Comparison of ENCODE assay signal across 15 cellular contexts in the genomic region with DNA sequence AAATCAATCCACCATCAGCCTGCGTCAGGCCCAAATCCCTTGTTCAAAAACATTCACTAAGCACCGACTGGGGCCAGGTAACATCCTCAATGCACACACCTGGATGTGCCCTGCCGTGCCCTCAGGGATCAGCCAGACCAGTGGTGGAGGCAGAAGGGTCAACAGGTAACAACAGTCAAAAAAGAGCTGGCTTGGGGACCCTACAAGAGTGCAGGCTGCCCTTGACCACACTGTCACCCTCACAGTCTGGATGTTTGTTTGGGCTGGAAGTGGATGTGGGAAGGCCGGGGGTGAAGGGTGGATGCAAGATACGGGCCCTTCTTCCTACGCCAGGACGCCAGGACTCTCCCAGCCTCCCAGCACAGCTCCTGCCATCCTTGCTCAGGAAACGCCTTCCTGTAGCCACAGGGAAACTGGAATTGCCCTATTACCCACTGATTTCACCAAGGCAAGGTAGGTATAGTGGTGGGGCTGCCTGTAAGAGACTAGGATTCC. TPM values are rescaled to one million over a fixed set of nuclear protein-coding genes. Genes with fewer than 3 reads are reported as not detected.
DNase-seq lines count a peak whose midpoint lies in the region; ATAC-seq and TF ChIP-seq lines count a peak whose summit lies in the region.
"Had no signal": no experiment of that assay in that cellular context is flagged by ENCODE, and none has a peak within 500 bp of the region (broad histone marks: within the 10 kb centered on the region; RNA-seq: fewer than 3 reads in every experiment).

No MANE protein-coding gene starts in this region.

- no peak overlapping the region for H2BK12ac ChIP-seq in H9 (ENCODE audit: insufficient read length, low read depth, low read length)
- H2BK12ac ChIP-seq in mesenchymal stem cell (ENCODE audit: low read length in 2 of 2), result peak overlapping the region in 1 of 2 experiments; percentile 47

- H2AFZ ChIP-seq in H9 (ENCODE audit: low read length) (no peak overlapping the region), mesenchymal stem cell (ENCODE audit: low read depth, low read length) (no peak overlapping the region), smooth muscle cell (ENCODE audit: low read depth) (no peak overlapping the region)

- H3K36me3 ChIP-seq in adipocyte (ENCODE audit: control insufficient read depth, insufficient read depth, low read length, severe bottlenecking) (no peaks in the 10 kb centered on the region), mesenchymal stem cell (ENCODE audit: control insufficient read depth in 1 of 2, insufficient read depth in 2 of 2, low read depth in 1 of 2, low read length in 2 of 2) (peaks cover 0 to 6% of the 10 kb centered on the region in 2 experiments), smooth muscle cell (ENCODE audit: low read depth) (no peaks in the 10 kb centered on the region)

- H3K36me3 Mint-ChIP-seq in H9 (ENCODE audit: insufficient read depth in 1 of 3, low read depth in 3 of 3), result peaks cover 0 to 3% (median 0%) of the 10 kb centered on the region in 3 experiments; a peak in 1 of 7 replicates

- no peak overlapping the region for H3K18ac ChIP-seq in H9 (ENCODE audit: insufficient read length, low read depth, low read length)
- H3K18ac ChIP-seq in mesenchymal stem cell (ENCODE audit: low read depth in 1 of 2, low read length in 2 of 2), result peak overlapping the region; percentile 23 to 74

- H2BK5ac ChIP-seq in H9 (ENCODE audit: insufficient read length, low read length) (no peak overlapping the region), mesenchymal stem cell (ENCODE audit: low read depth, low read length, poor library complexity, severe bottlenecking) (no peak overlapping the region)

- H3K27me3 Mint-ChIP-seq in H9 (ENCODE audit: low read depth), result peaks cover 7% of the 10 kb centered on the region

- no peak overlapping the region for H4K8ac ChIP-seq in H9 (replicated peaks; ENCODE audit: insufficient read length, low read depth, low read length)
- no peak overlapping the region for H4K8ac ChIP-seq in mesenchymal stem cell (ENCODE audit: low read length)

- H3K4me3 ChIP-seq in adipocyte (ENCODE audit: low read length) (peak overlapping the region; percentile 94), mesenchymal stem cell (ENCODE audit: insufficient read depth in 1 of 2, low read depth in 1 of 2, low read length in 2 of 2) (peak overlapping the region in 1 of 2 experiments; percentile 95), smooth muscle cell (peak overlapping the region; percentile 72)

- TF ChIP-seq CTCF in H9 (conservative IDR thresholded peaks at IDR 0.05), result no peak
- no peak for TF ChIP-seq CTCF in smooth muscle cell (IDR thresholded peaks at IDR 0.05; ENCODE audit: borderline replicate concordance, insufficient read depth, poor library complexity, severe bottlenecking)

- H2BK15ac ChIP-seq in H9 (ENCODE audit: low read depth, low read length) (no peak overlapping the region), mesenchymal stem cell (ENCODE audit: low read depth, poor library complexity, severe bottlenecking) (no peak overlapping the region)

- H3K56ac ChIP-seq in H9 (ENCODE audit: insufficient read length, low read depth, low read length), result no peak overlapping the region

- H3K4me3 Mint-ChIP-seq in H9, result peak overlapping the region; percentile 68 to 75; a peak in 3 of 5 replicates
- H3K4me3 Mint-ChIP-seq: stimulated activated naive CD8-positive, alpha-beta T cell treated with anti-CD3 and anti-CD28 coated beads, Interleukin-15, amount 100 ng/mL, for 72 hours had no signal

- no peak overlapping the region for H3K23ac ChIP-seq in H9 (ENCODE audit: insufficient read length, low read depth, low read length)
- no peak overlapping the region for H3K23ac ChIP-seq in mesenchymal stem cell (ENCODE audit: low read length in 2 of 2)

- WGBS in H9 (ENCODE audit: extremely low coverage, insufficient read length, low lambda C conversion rate), result no CpG with 5 or more reads among the region's 8 CpGs
- 88% methylated on average over 3 of the region's 8 CpGs for WGBS in mesenchymal stem cell
- 86% methylated on average over 8 of the region's 8 CpGs for WGBS in smooth muscle cell (ENCODE audit: low lambda C conversion rate)

- no peak overlapping the region for H3K14ac ChIP-seq in H9 (ENCODE audit: insufficient read depth, low read length)
- H3K14ac ChIP-seq in mesenchymal stem cell (ENCODE audit: low read length in 2 of 2), result peak overlapping the region in 1 of 2 experiments; percentile 61

- H3K9ac ChIP-seq in H9 (ENCODE audit: extremely low read depth, insufficient read length, low read length) (no peak overlapping the region), adipocyte (ENCODE audit: low read length) (no peak overlapping the region), mesenchymal stem cell (ENCODE audit: low read length) (peak overlapping the region; percentile 95), smooth muscle cell (ENCODE audit: low read depth) (no peak overlapping the region)

- ATAC-seq in HG03280 (IDR thresholded peaks at IDR 0.05; ENCODE audit: unreplicated experiment) (no peak), GM19455 (IDR thresholded peaks at IDR 0.05; ENCODE audit: unreplicated experiment) (no peak)
- ATAC-seq: stimulated activated naive CD8-positive, alpha-beta T cell treated with anti-CD3 and anti-CD28 coated beads, Interleukin-15, amount 100 ng/mL, for 72 hours had no signal

- H3T11ph ChIP-seq in H9 (ENCODE audit: low read length), result no peak overlapping the region

- H3K4me2 ChIP-seq in H9 (ENCODE audit: insufficient read depth, insufficient read length, low read length), result no peak overlapping the region
- H3K4me2 ChIP-seq in mesenchymal stem cell (ENCODE audit: low read length, poor library complexity, severe bottlenecking), result no peak overlapping the region
- peak overlapping the region; percentile 99 for H3K4me2 ChIP-seq in smooth muscle cell

- H4K5ac ChIP-seq in H9 (ENCODE audit: insufficient read length, low read depth, low read length), result no peak overlapping the region

- H3K27me3 ChIP-seq in H9 (ENCODE audit: insufficient read depth, low read length), result no peaks in the 10 kb centered on the region
- H3K27me3 ChIP-seq in adipocyte (replicated peaks; ENCODE audit: control insufficient read depth, insufficient read depth, low read length), result no peaks in the 10 kb centered on the region
- H3K27me3 ChIP-seq in mesenchymal stem cell (ENCODE audit: control insufficient read depth in 1 of 2, insufficient read depth in 1 of 2, low read length in 2 of 2), result no peaks in the 10 kb centered on the region
- H3K27me3 ChIP-seq in smooth muscle cell (ENCODE audit: low read depth), result no peaks in the 10 kb centered on the region

- H2AK5ac ChIP-seq in H9 (ENCODE audit: insufficient read length, low read length), result no peak overlapping the region
- peak overlapping the region; percentile 21 for H2AK5ac ChIP-seq in mesenchymal stem cell (ENCODE audit: low read length, severe bottlenecking)

- H3F3A ChIP-seq in smooth muscle cell (ENCODE audit: low read depth), result peaks cover 15% of the 10 kb centered on the region

- peaks cover 17% of the 10 kb centered on the region for H3K23me2 ChIP-seq in H9 (ENCODE audit: insufficient read length, low read depth, low read length, poor library complexity, severe bottlenecking)

- H4K91ac ChIP-seq in H9 (ENCODE audit: insufficient read length, low read depth, low read length) (no peak overlapping the region), mesenchymal stem cell (ENCODE audit: low read length) (no peak overlapping the region)

- no peaks in the 10 kb centered on the region for H4K20me1 ChIP-seq in H9 (ENCODE audit: control insufficient read depth, insufficient read depth, insufficient read length)
- H4K20me1 ChIP-seq in smooth muscle cell (ENCODE audit: low read depth), result peaks cover 33% of the 10 kb centered on the region

- no peak overlapping the region for H3K27ac ChIP-seq in H9 (ENCODE audit: insufficient read length, low read depth, low read length)
- no peak overlapping the region for H3K27ac ChIP-seq in mesenchymal stem cell (ENCODE audit: low read length, poor library complexity, severe bottlenecking)
- peak overlapping the region; percentile 78 for H3K27ac ChIP-seq in smooth muscle cell (ENCODE audit: low read depth)

- H3K9me3 Mint-ChIP-seq in H9, result no peaks in the 10 kb centered on the region; a peak in 1 of 5 replicates
- H3K9me3 Mint-ChIP-seq: stimulated activated naive CD8-positive, alpha-beta T cell treated with anti-CD3 and anti-CD28 coated beads, Interleukin-15, amount 100 ng/mL, for 72 hours had no signal

- H3K4me1 ChIP-seq in H9 (ENCODE audit: insufficient read depth, low read length) (peaks cover 4% of the 10 kb centered on the region; the same call in 1 of the 2 replicates), adipocyte (ENCODE audit: control insufficient read depth, insufficient read depth, low read length) (peaks cover 61% of the 10 kb centered on the region), mesenchymal stem cell (ENCODE audit: control insufficient read depth, insufficient read depth, low read depth, low read length) (peaks cover 57% of the 10 kb centered on the region), smooth muscle cell (ENCODE audit: low read depth) (peaks cover 30% of the 10 kb centered on the region)

- H3K79me2 ChIP-seq in H9 (ENCODE audit: insufficient read depth, low read length) (no peaks in the 10 kb centered on the region; the same call in 1 of the 2 replicates), smooth muscle cell (ENCODE audit: low read depth) (peaks cover 56% of the 10 kb centered on the region)

- H2BK120ac ChIP-seq in H9 (ENCODE audit: low read depth, low read length, poor library complexity, severe bottlenecking) (no peak overlapping the region), mesenchymal stem cell (ENCODE audit: low read depth, low read length) (no peak overlapping the region)

- H2BK20ac ChIP-seq in H9 (ENCODE audit: low read depth, low read length, poor library complexity, severe bottlenecking), result no peak overlapping the region

- H3K27ac Mint-ChIP-seq in H9, result no peak overlapping the region; a peak in 1 of 7 replicates
- H3K27ac Mint-ChIP-seq: stimulated activated naive CD8-positive, alpha-beta T cell treated with anti-CD3 and anti-CD28 coated beads, Interleukin-15, amount 100 ng/mL, for 72 hours had no signal

- no peak overlapping the region for H3K4ac ChIP-seq in H9 (ENCODE audit: low read depth, low read length)
- peak overlapping the region in 1 of 2 experiments; percentile 54 for H3K4ac ChIP-seq in mesenchymal stem cell (ENCODE audit: low read depth in 1 of 2, low read length in 2 of 2)

- H3K9me3 ChIP-seq in H9 (ENCODE audit: control insufficient read depth, low read depth, low read length) (no peaks in the 10 kb centered on the region), adipocyte (ENCODE audit: control insufficient read depth, low read length) (no peaks in the 10 kb centered on the region), mesenchymal stem cell (ENCODE audit: control insufficient read depth, low read length) (no peaks in the 10 kb centered on the region), smooth muscle cell (replicated peaks; ENCODE audit: low read depth) (no peaks in the 10 kb centered on the region)

- H3K79me1 ChIP-seq in H9 (ENCODE audit: insufficient read depth, low read depth, low read length, poor library complexity, severe bottlenecking), result no peaks in the 10 kb centered on the region
- H3K79me1 ChIP-seq in mesenchymal stem cell (replicated peaks; ENCODE audit: low read length, poor library complexity, severe bottlenecking), result peaks cover 5% of the 10 kb centered on the region

- DNase-seq in H9 (peak; percentile 17), adipocyte (ENCODE audit: low read depth) (no peak), mesenchymal stem cell (no peak), smooth muscle cell (lab: John Stamatoyannopoulos, UW; ENCODE audit: unreplicated experiment) (no peak), 8988T (no peak)
- no peak for DNase-seq in activated CD4-positive, alpha-beta T cell treated with anti-CD3 and anti-CD28 coated beads for 4 hours
- DNase-seq: cerebellar nuclear complex; COR-L47; kidney glomerular epithelial cell; NCI-H345; RPMI8226; stimulated activated CD4-positive, alpha-beta T cell treated with anti-CD3 and anti-CD28 coated beads, Interleukin-2, amount 100 ng/mL, for 48 hours; stimulated activated naive CD8-positive, alpha-beta T cell treated with anti-CD3 and anti-CD28 coated beads, Interleukin-15, amount 100 ng/mL, for 72 hours had no signal

- H3K4me1 Mint-ChIP-seq in H9, result peaks cover 31 to 32% of the 10 kb centered on the region in 2 experiments

RNA-seq across cellular contexts. Expression of a gene that starts 2.7 kb away (rescaled TPM):
- 30.0 and 32.0 TPM in 2 replicates for total RNA-seq in H9 (2021)
- 61.3 TPM for polyA plus RNA-seq in mesenchymal stem cell (2013, experiment 1 of 2)
- polyA plus RNA-seq in mesenchymal stem cell (2013, experiment 2 of 2), result 58.6 TPM
- total RNA-seq in smooth muscle cell, result 20.0 and 25.4 TPM in 2 replicates
- polyA plus RNA-seq in smooth muscle cell, result 31.9 and 32.4 TPM in 2 replicates
